ENCODE assay signal across 23 cellular contexts in genomic region chr1:113557176-113557575, GRCh38.
"Had no signal": no experiment of that assay in that cellular context is flagged by ENCODE, and none has a peak within 500 bp of the region (broad histone marks: within the 10 kb centered on the region; RNA-seq: fewer than 3 reads in every experiment).

No MANE protein-coding gene starts in this region.

- H3K36me3 ChIP-seq: adrenal gland had no signal

- ATAC-seq: activated CD4-positive, alpha-beta T cell treated with anti-CD3 and anti-CD28 coated beads for 36 hours; activated CD8-positive, alpha-beta T cell treated with anti-CD3 and anti-CD28 coated beads for 36 hours; activated T-cell treated with anti-CD3 and anti-CD28 coated beads, Interleukin-2, amount 50 U/mL, for 72 hours; PC-3; T-cell had no signal

- H3K4me3 ChIP-seq: adrenal gland had no signal

- H3K27ac ChIP-seq: adrenal gland, KMS-11, VCaP had no signal

- H3K4me1 ChIP-seq: adrenal gland had no signal

- DNase-seq: activated CD4-positive, alpha-beta T cell treated with anti-CD3 and anti-CD28 coated beads for 36 hours; activated CD8-positive, alpha-beta memory T cell treated with anti-CD3 and anti-CD28 coated beads, Interleukin-2, amount 50 U/mL, for 4 hours; activated CD8-positive, alpha-beta T cell treated with anti-CD3 and anti-CD28 coated beads for 36 hours; activated gamma-delta T cell treated with Interleukin-2 at 50 U/mL for 16 hours; activated naive CD4-positive, alpha-beta T cell treated with anti-CD3 and anti-CD28 coated beads, Interleukin-2, amount 50 U/mL, for 16 hours; activated naive CD8-positive, alpha-beta T cell treated with anti-CD3 and anti-CD28 coated beads, Interleukin-2, amount 10 ng/mL, durations not matched to agents 7 days and 5 days; activated T-cell treated with anti-CD3 and anti-CD28 coated beads, Interleukin-2, amount 50 U/mL, for 72 hours; adrenal gland; anterior cingulate cortex; caudate nucleus; NCI-H1048; NCI-H146; NCI-H187 treated with DMSO at 0.1 percent for 48 hours; NCI-H2081 treated with DMSO at 0.1 percent for 48 hours; NCI-H446; NCI-H524; PC-3; SHP77 treated with DMSO at 0.1 percent for 48 hours; T-cell; T-helper 2 cell had no signal

- H3K4me2 ChIP-seq: KMS-11 had no signal

- H3K9me3 ChIP-seq: adrenal gland had no signal

- FAIRE-seq: RCC 7860 had no signal

- H3K27me3 ChIP-seq: adrenal gland had no signal

- H3K9ac ChIP-seq: KMS-11 had no signal
